ENCODE assay signal across 14 cellular contexts in the genomic region with DNA sequence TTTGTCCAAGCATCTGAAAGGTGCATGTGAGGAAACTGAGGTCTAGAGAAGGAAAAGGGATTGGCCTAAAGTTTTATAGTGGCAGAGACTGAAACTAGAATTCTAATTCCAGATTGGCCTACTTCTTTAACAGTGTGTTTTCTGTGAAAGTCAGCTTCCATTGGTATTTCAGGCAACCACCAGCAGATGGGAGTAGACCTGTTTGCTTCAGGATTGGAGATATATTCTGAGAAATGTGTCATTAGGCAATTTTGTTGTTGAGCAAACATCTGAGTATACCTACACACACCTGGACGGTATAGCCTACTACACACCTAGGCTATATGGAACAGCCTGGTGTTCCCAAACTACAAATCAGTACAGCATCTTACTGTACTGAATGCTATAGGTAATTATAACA.
DNase-seq lines count a peak whose midpoint lies in the region; ATAC-seq and TF ChIP-seq lines count a peak whose summit lies in the region.
"Had no signal": no experiment of that assay in that cellular context is flagged by ENCODE, and none has a peak within 500 bp of the region (broad histone marks: within the 10 kb centered on the region; RNA-seq: fewer than 3 reads in every experiment).

No MANE protein-coding gene starts in this region.

- intact Hi-C loops in A673 (cut with micrococcal nuclease; ENCODE audit: unreplicated experiment), result no loop called here
- intact Hi-C loops in dorsolateral prefrontal cortex (cut with DNase I), result no loop called here

- H3K27me3 ChIP-seq in A673 (replicated peaks; ENCODE audit: insufficient read depth, low read depth, low read length, poor library complexity) (no peaks in the 10 kb centered on the region), dorsolateral prefrontal cortex (peaks cover 0 to 78% (median 26%) of the 10 kb centered on the region in 45 donors)
- H3K27me3 ChIP-seq: SJSA1 had no signal

- in situ Hi-C loops in astrocyte of the spinal cord (cut with HindIII; ENCODE audit: low sequenced_read_pairs) (no loop called here), KBM-7 (cut with MboI; ENCODE audit: low pct_unique_long_range_greater_than_20kb, low sequenced_read_pairs) (no loop called here)

- CTCF ChIA-PET in A673 (lab: Charles Lee), result no interaction called here

- H3K27ac ChIP-seq in A673 (ENCODE audit: low read depth, low read length, poor library complexity, severe bottlenecking), result no peak overlapping the region
- H3K27ac ChIP-seq in dorsolateral prefrontal cortex, result no peak overlapping the region
- H3K27ac ChIP-seq: GM23248, SJSA1 had no signal

- H3K4me3 ChIP-seq in A673 (ENCODE audit: low read depth, low read length, poor library complexity, severe bottlenecking) (no peak overlapping the region), astrocyte of the spinal cord (ENCODE audit: low read depth, low read length) (no peak overlapping the region), dorsolateral prefrontal cortex (no peak overlapping the region)
- H3K4me3 ChIP-seq: GM23248, SJSA1 had no signal

- no peaks in the 10 kb centered on the region for H3K36me3 ChIP-seq in A673 (ENCODE audit: insufficient read depth, low read length, poor library complexity, severe bottlenecking)
- H3K36me3 ChIP-seq: SJSA1 had no signal

- no TSS peak for BruUV-seq in A673 (replicated peaks; lab: Mats Ljungman, UMichigan)

- peak; percentile 23; the same call in 1 of the 2 replicates for TF ChIP-seq CTCF in A673 (conservative IDR thresholded peaks at IDR 0.05; ENCODE audit: low read depth, low read length)
- TF ChIP-seq CTCF in astrocyte of the spinal cord (IDR thresholded peaks at IDR 0.05; ENCODE audit: low read depth, low read length), result peak; percentile 35
- TF ChIP-seq CTCF in dorsolateral prefrontal cortex (IDR thresholded peaks at IDR 0.05 in 54 of 56, conservative IDR thresholded peaks at IDR 0.05 in 2 of 56; ENCODE audit: low read depth in 1 of 56, partially characterized antibody in 56 of 56), result peak in 8 of 56 donors; percentile 9 to 34 (median 18)

- H3K9me3 ChIP-seq in A673 (ENCODE audit: low read depth, low read length, poor library complexity, severe bottlenecking), result no peaks in the 10 kb centered on the region
- H3K9me3 ChIP-seq: SJSA1 had no signal

- no peak for ATAC-seq in GM19452 (IDR thresholded peaks at IDR 0.05; ENCODE audit: unreplicated experiment)
- ATAC-seq: activated naive CD4-positive, alpha-beta T cell treated with anti-CD3 and anti-CD28 coated beads, Interleukin-2, amount 50 U/mL, for 72 hours had no signal

- DNase-seq in A673 (ENCODE audit: low spot score) (no peak), HT-29 (ENCODE audit: low spot score) (peak; percentile 54), astrocyte of the spinal cord (ENCODE audit: low read depth, low spot score) (no peak), iris pigment epithelial cell (ENCODE audit: low read depth) (peak; percentile 15), dorsolateral prefrontal cortex (no peak), KBM-7 (no peak), HuH-7 (ENCODE audit: low spot score) (no peak)
- DNase-seq: DND-41, GM23248, NCI-H1092, NCI-H524 treated with DMSO at 0.1 percent for 48 hours had no signal

- no peaks in the 10 kb centered on the region for H3K4me1 ChIP-seq in A673 (ENCODE audit: insufficient read depth, low read length, poor library complexity, severe bottlenecking)
- H3K4me1 ChIP-seq: SJSA1 had no signal

- POLR2A ChIA-PET in A673 (lab: Charles Lee; ENCODE audit: low non-redundant PET), result no interaction called here

Comparison
In these comparisons a context has a peak if more than half of its experiments do, and no peak if none do; other contexts are left out.
1. DNase-seq: peak in HT-29 (single experiment) and iris pigment epithelial cell (single experiment); none in A673 (single experiment), astrocyte of the spinal cord (single experiment), dorsolateral prefrontal cortex (0 of 10), KBM-7 (single experiment) and HuH-7 (single experiment).